ENCODE assay signal across 13 cellular contexts in the genomic region with DNA sequence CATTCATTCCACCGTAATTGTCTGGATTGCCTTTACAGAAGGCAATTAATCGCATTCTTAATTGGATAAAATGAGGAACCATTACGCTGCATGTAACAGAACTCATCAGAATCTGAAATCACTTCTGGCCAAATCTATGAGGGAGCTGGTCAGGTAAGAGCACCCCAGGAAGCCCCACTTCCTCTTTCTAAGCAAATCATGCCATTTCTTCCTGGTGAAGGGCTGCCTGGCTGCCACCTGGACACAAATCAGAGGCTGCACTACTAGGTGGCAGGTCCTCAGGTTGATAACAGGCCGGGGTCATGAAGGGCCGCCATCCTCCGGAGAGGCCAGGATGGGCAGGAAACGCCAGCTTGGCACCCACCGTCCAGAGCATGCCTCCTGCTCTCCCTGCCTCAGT.
DNase-seq lines count a peak whose midpoint lies in the region; ATAC-seq lines count a peak whose summit lies in the region.
"Had no signal": no experiment of that assay in that cellular context is flagged by ENCODE, and none has a peak within 500 bp of the region (broad histone marks: within the 10 kb centered on the region; RNA-seq: fewer than 3 reads in every experiment).

No MANE protein-coding gene starts in this region.

- no peaks in the 10 kb centered on the region for H3K27me3 Mint-ChIP-seq in CD4-positive, alpha-beta memory T cell
- H3K27me3 Mint-ChIP-seq in activated T-helper 17 cell treated with anti-CD3 and anti-CD28 coated beads, Interleukin-2, amount 50 U/mL, for 72 hours: no peaks in the 10 kb centered on the region
- no peaks in the 10 kb centered on the region for H3K27me3 Mint-ChIP-seq in naive thymus-derived CD8-positive, alpha-beta T cell

- no peak overlapping the region for H3K4me3 ChIP-seq in CD4-positive, alpha-beta memory T cell (ENCODE audit: low read length in 2 of 2)
- no peak overlapping the region for H3K4me3 ChIP-seq in aorta (ENCODE audit: low read length in 2 of 2)
- H3K4me3 ChIP-seq: body of pancreas had no signal

- CTCF ChIA-PET in CD4-positive, alpha-beta memory T cell (lab: Charles Lee; ENCODE audit: partially characterized antibody): interaction anchor here (0.8 to 3.5 kb wide), 3 partner anchors 19 to 250 kb away, joined by 3 to 12 read pairs (median 4); no protein-coding TSS in a partner anchor

- H3K9me3 ChIP-seq in CD4-positive, alpha-beta memory T cell (ENCODE audit: control insufficient read depth in 1 of 2, low read length in 2 of 2): no peaks in the 10 kb centered on the region
- no peaks in the 10 kb centered on the region for H3K9me3 ChIP-seq in aorta (ENCODE audit: control insufficient read depth, low read length)
- H3K9me3 ChIP-seq: body of pancreas had no signal

- peaks cover 74% of the 10 kb centered on the region for H3K4me1 ChIP-seq in CD4-positive, alpha-beta memory T cell (ENCODE audit: insufficient read depth, low read length)
- peaks cover 0 to 10% of the 10 kb centered on the region in 2 donors for H3K4me1 ChIP-seq in aorta (ENCODE audit: control insufficient read depth in 1 of 2, insufficient read depth in 2 of 2, low read length in 2 of 2)

- H3K27ac ChIP-seq in CD4-positive, alpha-beta memory T cell (ENCODE audit: low read depth, low read length): no peak overlapping the region
- no peak overlapping the region for H3K27ac ChIP-seq in aorta (ENCODE audit: low read depth in 1 of 2, low read length in 2 of 2)
- H3K27ac ChIP-seq: body of pancreas had no signal

- intact Hi-C loops in CD4-positive, alpha-beta memory T cell (cut with micrococcal nuclease): no loop called here
- intact Hi-C loops in aorta (cut with DNase I): no loop called here

- H3K27ac Mint-ChIP-seq in CD4-positive, alpha-beta memory T cell: peak overlapping the region in 4 of 7 donors; percentile 52 to 86 (median 68)
- H3K27ac Mint-ChIP-seq in activated T-helper 17 cell treated with anti-CD3 and anti-CD28 coated beads, Interleukin-2, amount 50 U/mL, for 72 hours: peak overlapping the region; percentile 23
- H3K27ac Mint-ChIP-seq in naive thymus-derived CD8-positive, alpha-beta T cell: peak overlapping the region in 8 of 10 donors; percentile 51 to 85 (median 68)

- H3K9me3 Mint-ChIP-seq in CD4-positive, alpha-beta memory T cell: no peaks in the 10 kb centered on the region
- no peaks in the 10 kb centered on the region for H3K9me3 Mint-ChIP-seq in activated T-helper 17 cell treated with anti-CD3 and anti-CD28 coated beads, Interleukin-2, amount 50 U/mL, for 72 hours
- no peaks in the 10 kb centered on the region for H3K9me3 Mint-ChIP-seq in naive thymus-derived CD8-positive, alpha-beta T cell

- H3K4me3 Mint-ChIP-seq in CD4-positive, alpha-beta memory T cell: no peak overlapping the region
- H3K4me3 Mint-ChIP-seq in activated T-helper 17 cell treated with anti-CD3 and anti-CD28 coated beads, Interleukin-2, amount 50 U/mL, for 72 hours: no peak overlapping the region
- peak overlapping the region in 2 of 10 donors; percentile 6 to 9 for H3K4me3 Mint-ChIP-seq in naive thymus-derived CD8-positive, alpha-beta T cell

- ATAC-seq in GM18511 (IDR thresholded peaks at IDR 0.05; ENCODE audit: unreplicated experiment) (peak; percentile 57), aorta (ENCODE audit: low FRiP score) (no peak), GM21529 (IDR thresholded peaks at IDR 0.05; ENCODE audit: unreplicated experiment) (no peak)
- ATAC-seq in activated T-helper 17 cell treated with anti-CD3 and anti-CD28 coated beads, Interleukin-2, amount 50 U/mL, for 72 hours (replicated peaks): no peak
- ATAC-seq in naive thymus-derived CD8-positive, alpha-beta T cell: no peak
- ATAC-seq: body of pancreas, PC-3, sciatic nerve had no signal

- no peak for DNase-seq in CD4-positive, alpha-beta memory T cell
- no peak for DNase-seq in naive thymus-derived CD8-positive, alpha-beta T cell
- DNase-seq in T1000 (lab: John Stamatoyannopoulos, UW) (no peak), aorta (no peak)
- no peak for DNase-seq in stimulated activated CD4-positive, alpha-beta T cell treated with anti-CD3 and anti-CD28 coated beads, Interleukin-2, amount 100 ng/mL, for 24 hours
- DNase-seq: body of pancreas, Kasumi-1, NCI-H2081 treated with DMSO at 0.1 percent for 48 hours, PC-3 had no signal

- H3K36me3 Mint-ChIP-seq in CD4-positive, alpha-beta memory T cell: peaks cover 17 to 56% of the 10 kb centered on the region in 2 donors
- H3K36me3 Mint-ChIP-seq in activated T-helper 17 cell treated with anti-CD3 and anti-CD28 coated beads, Interleukin-2, amount 50 U/mL, for 72 hours (ENCODE audit: low read depth): peaks cover 71% of the 10 kb centered on the region
- H3K36me3 Mint-ChIP-seq in naive thymus-derived CD8-positive, alpha-beta T cell: peaks cover 0 to 67% (median 0%) of the 10 kb centered on the region in 3 donors

- H3K36me3 ChIP-seq in CD4-positive, alpha-beta memory T cell (ENCODE audit: insufficient read depth, low read length): peaks cover 32% of the 10 kb centered on the region
- no peaks in the 10 kb centered on the region for H3K36me3 ChIP-seq in aorta (ENCODE audit: control insufficient read depth in 1 of 2, insufficient read depth in 2 of 2, low read length in 1 of 2)

- WGBS in aorta, 2 donors: 64 to 66% methylated on average over 8 of the region's 8 CpGs

- H3K27me3 ChIP-seq in CD4-positive, alpha-beta memory T cell (ENCODE audit: insufficient read depth, low read length): no peaks in the 10 kb centered on the region
- H3K27me3 ChIP-seq in aorta (ENCODE audit: control insufficient read depth in 1 of 2, insufficient read depth in 2 of 2, low read length in 1 of 2): no peaks in the 10 kb centered on the region
- H3K27me3 ChIP-seq: body of pancreas had no signal

- peaks cover 52 to 94% (median 70%) of the 10 kb centered on the region in 4 donors for H3K4me1 Mint-ChIP-seq in CD4-positive, alpha-beta memory T cell
- peaks cover 37% of the 10 kb centered on the region for H3K4me1 Mint-ChIP-seq in activated T-helper 17 cell treated with anti-CD3 and anti-CD28 coated beads, Interleukin-2, amount 50 U/mL, for 72 hours
- H3K4me1 Mint-ChIP-seq in naive thymus-derived CD8-positive, alpha-beta T cell: peaks cover 37 to 97% (median 91%) of the 10 kb centered on the region in 4 donors

- POLR2A ChIA-PET in CD4-positive, alpha-beta memory T cell (lab: Charles Lee; ENCODE audit: partially characterized antibody): no interaction called here
- POLR2A ChIA-PET in naive thymus-derived CD8-positive, alpha-beta T cell (lab: Charles Lee): no interaction called here
